Comparison of ENCODE assay signal across 9 cellular contexts in genomic region chr6:44254957-44255808, GRCh38. TPM values are rescaled to one million over a fixed set of nuclear protein-coding genes. Genes with fewer than 3 reads are reported as not detected.
DNase-seq lines count a peak whose midpoint lies in the region; ATAC-seq and TF ChIP-seq lines count a peak whose summit lies in the region.
"Had no signal": no experiment of that assay in that cellular context is flagged by ENCODE, and none has a peak within 500 bp of the region (broad histone marks: within the 10 kb centered on the region; RNA-seq: fewer than 3 reads in every experiment).

No MANE protein-coding gene starts in this region.

- no peak overlapping the region for H2AFZ ChIP-seq in Loucy (ENCODE audit: low read length)
- H2AFZ ChIP-seq in neural progenitor cell (replicated peaks) = no peak overlapping the region

- DNase-seq in activated naive CD4-positive, alpha-beta T cell treated with anti-CD3 and anti-CD28 coated beads, Interleukin-2, amount 50 U/mL, for 72 hours (ENCODE audit: low spot score in 2 of 2) = peak in 1 of 2 donors; percentile 52
- no peak for DNase-seq in neural progenitor cell (ENCODE audit: low spot score)
- no peak for DNase-seq in NCI-H1436 (lab: John Stamatoyannopoulos, UW)
- no peak for DNase-seq in GM19238 (ENCODE audit: insufficient read length, low spot score)
- DNase-seq in GM20000 (ENCODE audit: low spot score) = no peak
- DNase-seq: HCEC 1CT had no signal

- peak in 1 of 2 donors; percentile 1 for ATAC-seq in activated naive CD4-positive, alpha-beta T cell treated with anti-CD3 and anti-CD28 coated beads, Interleukin-2, amount 50 U/mL, for 72 hours
- no peak for ATAC-seq in GM19035 (IDR thresholded peaks at IDR 0.05; ENCODE audit: unreplicated experiment)

- H3K4me3 ChIP-seq in DOHH2 (ENCODE audit: low read length) = peak overlapping the region; percentile 87
- peak overlapping the region; percentile 77 for H3K4me3 ChIP-seq in Loucy (ENCODE audit: low read length, poor library complexity, severe bottlenecking)
- H3K4me3 ChIP-seq in neural progenitor cell = peak overlapping the region; percentile 96

- no peaks in the 10 kb centered on the region for H3K9me2 ChIP-seq in DOHH2 (replicated peaks; ENCODE audit: control insufficient read depth, low read length)
- no peaks in the 10 kb centered on the region for H3K9me2 ChIP-seq in Loucy (replicated peaks; ENCODE audit: low read depth, low read length)

- H4K20me1 ChIP-seq in DOHH2 (ENCODE audit: control insufficient read depth, insufficient read depth, low read depth, low read length) = peaks cover 7% of the 10 kb centered on the region
- peaks cover 54% of the 10 kb centered on the region for H4K20me1 ChIP-seq in Loucy (ENCODE audit: insufficient read depth, low read length, poor library complexity, severe bottlenecking)
- peaks cover 65% of the 10 kb centered on the region for H4K20me1 ChIP-seq in neural progenitor cell (ENCODE audit: low read depth)

- H3K9me3 ChIP-seq in DOHH2 (ENCODE audit: control insufficient read depth, insufficient read depth, low read length) (no peaks in the 10 kb centered on the region), Loucy (ENCODE audit: insufficient read depth, low read depth, low read length) (no peaks in the 10 kb centered on the region), neural progenitor cell (ENCODE audit: low read depth) (no peaks in the 10 kb centered on the region)

- peak overlapping the region; percentile 94 for H3K4me2 ChIP-seq in DOHH2 (ENCODE audit: low read length)
- H3K4me2 ChIP-seq in Loucy (ENCODE audit: low read depth, low read length, poor library complexity, severe bottlenecking) = peak overlapping the region; percentile 94
- peak overlapping the region; percentile 99 for H3K4me2 ChIP-seq in neural progenitor cell

- no peaks in the 10 kb centered on the region for H3K27me3 ChIP-seq in DOHH2 (ENCODE audit: control insufficient read depth, low read length)
- H3K27me3 ChIP-seq in Loucy (ENCODE audit: insufficient read depth, low read length, poor library complexity, severe bottlenecking) = no peaks in the 10 kb centered on the region
- H3K27me3 ChIP-seq in neural progenitor cell = no peaks in the 10 kb centered on the region

- peak overlapping the region; percentile 70 for H3K9ac ChIP-seq in Loucy (ENCODE audit: low read depth, low read length, poor library complexity, severe bottlenecking)
- H3K9ac ChIP-seq in neural progenitor cell = no peak overlapping the region

- H3K4me1 ChIP-seq in DOHH2 (ENCODE audit: control insufficient read depth, low read length) = peaks cover 48% of the 10 kb centered on the region
- H3K4me1 ChIP-seq in Loucy (ENCODE audit: insufficient read depth, low read length, poor library complexity, severe bottlenecking) = peaks cover 24% of the 10 kb centered on the region
- peaks cover 10% of the 10 kb centered on the region for H3K4me1 ChIP-seq in neural progenitor cell

- H3K9me3 Mint-ChIP-seq in activated naive CD4-positive, alpha-beta T cell treated with anti-CD3 and anti-CD28 coated beads, Interleukin-2, amount 50 U/mL, for 72 hours = no peaks in the 10 kb centered on the region
- H3K9me3 Mint-ChIP-seq in neural progenitor cell = no peaks in the 10 kb centered on the region

- H3K36me3 Mint-ChIP-seq in activated naive CD4-positive, alpha-beta T cell treated with anti-CD3 and anti-CD28 coated beads, Interleukin-2, amount 50 U/mL, for 72 hours = peaks cover 43 to 57% of the 10 kb centered on the region in 2 donors
- H3K36me3 Mint-ChIP-seq in neural progenitor cell = peaks cover 36% of the 10 kb centered on the region

- H3K79me2 ChIP-seq in DOHH2 (ENCODE audit: control insufficient read depth, low read length) = peaks cover 18% of the 10 kb centered on the region
- peaks cover 51% of the 10 kb centered on the region for H3K79me2 ChIP-seq in Loucy (ENCODE audit: insufficient read depth, low read length)
- peaks cover 63% of the 10 kb centered on the region for H3K79me2 ChIP-seq in neural progenitor cell (ENCODE audit: low read depth)

- H3F3A ChIP-seq in DOHH2 (ENCODE audit: control insufficient read depth, insufficient read depth) (peaks cover 76% of the 10 kb centered on the region), Loucy (ENCODE audit: low read depth) (peaks cover 22% of the 10 kb centered on the region), neural progenitor cell (ENCODE audit: low read depth) (peaks cover 77% of the 10 kb centered on the region)

- H3K4me1 Mint-ChIP-seq in neural progenitor cell = peaks cover 37% of the 10 kb centered on the region

- TF ChIP-seq CTCF in DOHH2 (IDR thresholded peaks at IDR 0.05; ENCODE audit: low read depth, low read length, poor library complexity, severe bottlenecking) (no peak), Loucy (conservative IDR thresholded peaks at IDR 0.05; ENCODE audit: low read length) (no peak), neural progenitor cell (IDR thresholded peaks at IDR 0.05) (no peak), GM20000 (IDR thresholded peaks at IDR 0.05; ENCODE audit: extremely low read depth, missing control alignments) (no peak)

- H3K36me3 ChIP-seq in DOHH2 (ENCODE audit: control insufficient read depth, low read length) = peaks cover 79% of the 10 kb centered on the region
- peaks cover 60% of the 10 kb centered on the region for H3K36me3 ChIP-seq in Loucy (ENCODE audit: insufficient read depth, low read length)
- H3K36me3 ChIP-seq in neural progenitor cell = peaks cover 26% of the 10 kb centered on the region

- H3K27ac Mint-ChIP-seq in activated naive CD4-positive, alpha-beta T cell treated with anti-CD3 and anti-CD28 coated beads, Interleukin-2, amount 50 U/mL, for 72 hours = peak overlapping the region; percentile 99 to 100
- H3K27ac Mint-ChIP-seq in neural progenitor cell = no peak overlapping the region

- peak overlapping the region; percentile 91 for H3K4me3 Mint-ChIP-seq in neural progenitor cell

- H3K27me3 Mint-ChIP-seq in neural progenitor cell (ENCODE audit: insufficient read depth, low read depth) = peaks cover 15% of the 10 kb centered on the region

- H3K27ac ChIP-seq in DOHH2 (ENCODE audit: low read depth, low read length) = peak overlapping the region; percentile 55
- H3K27ac ChIP-seq in neural progenitor cell = peak overlapping the region; percentile 37

RNA-seq across cellular contexts. Expression of gene SLC35B2, which starts 2.1 kb away (rescaled TPM):
- 10 to 100 TPM; 18.3 to 23.8 TPM for total RNA-seq in activated naive CD4-positive, alpha-beta T cell treated with anti-CD3 and anti-CD28 coated beads, Interleukin-2, amount 50 U/mL, for 72 hours
- total RNA-seq in neural progenitor cell (ENCODE audit: low replicate concordance) = 33.9 and 47.0 TPM in 2 replicates

RNA-seq across cellular contexts. Expression of gene HSP90AB1, which starts 8.3 kb away (rescaled TPM):
- total RNA-seq in activated naive CD4-positive, alpha-beta T cell treated with anti-CD3 and anti-CD28 coated beads, Interleukin-2, amount 50 U/mL, for 72 hours = 1,000 to 10,000 TPM; 1,343 to 1,701 TPM
- total RNA-seq in neural progenitor cell (ENCODE audit: low replicate concordance) = 1,851 and 2,068 TPM in 2 replicates

RNA-seq across cellular contexts. Expression of gene NFKBIE, which starts 10.2 kb away (rescaled TPM):
- total RNA-seq in activated naive CD4-positive, alpha-beta T cell treated with anti-CD3 and anti-CD28 coated beads, Interleukin-2, amount 50 U/mL, for 72 hours = 10 to 100 TPM; 17.7 to 19.9 TPM
- total RNA-seq in neural progenitor cell (ENCODE audit: low replicate concordance) = 5.1 and 15.5 TPM in 2 replicates

RNA-seq across cellular contexts. Expression of gene TMEM151B, which starts 15.1 kb away (rescaled TPM):
- total RNA-seq in activated naive CD4-positive, alpha-beta T cell treated with anti-CD3 and anti-CD28 coated beads, Interleukin-2, amount 50 U/mL, for 72 hours = under 1 TPM in 1 of 2 donors, not detected in 1; 0.20 TPM
- total RNA-seq in neural progenitor cell (ENCODE audit: low replicate concordance) = 0.13 and 1.4 TPM in 2 replicates

RNA-seq across cellular contexts. Expression of gene SLC29A1, which starts 31.8 kb away (rescaled TPM):
- total RNA-seq in activated naive CD4-positive, alpha-beta T cell treated with anti-CD3 and anti-CD28 coated beads, Interleukin-2, amount 50 U/mL, for 72 hours = 10 to 100 TPM; 37.1 to 56.5 TPM
- total RNA-seq in neural progenitor cell (ENCODE audit: low replicate concordance) = 34.8 and 69.7 TPM in 2 replicates
